Comparison of ENCODE assay signal across 8 cellular contexts in genomic region chr11:77547863-77548551, GRCh38. TPM values are rescaled to one million over a fixed set of nuclear protein-coding genes. Genes with fewer than 3 reads are reported as not detected.
DNase-seq lines count a peak whose midpoint lies in the region; ATAC-seq and TF ChIP-seq lines count a peak whose summit lies in the region.

No MANE protein-coding gene starts in this region.

- H3K27ac ChIP-seq in adrenal gland (peak overlapping the region in 1 of 5 donors; percentile 24), heart right ventricle (no peak overlapping the region)

- H3K27me3 ChIP-seq in adrenal gland: no peaks in the 10 kb centered on the region
- no peaks in the 10 kb centered on the region for H3K27me3 ChIP-seq in heart right ventricle

- WGBS in adrenal gland, 4 donors: 29 to 33% (median 31%) methylated on average over 9 of the region's 9 CpGs
- WGBS in heart right ventricle, 2 donors: 20 to 26% methylated on average over 9 of the region's 9 CpGs

- peak in 2 of 8 donors; percentile 35 to 42 for ATAC-seq in heart right ventricle
- no peak for ATAC-seq in HG02970 (IDR thresholded peaks at IDR 0.05; ENCODE audit: low FRiP score, unreplicated experiment)
- no peak for ATAC-seq in GM18867 (IDR thresholded peaks at IDR 0.05; ENCODE audit: unreplicated experiment)

- H3K4me3 ChIP-seq in adrenal gland: no peak overlapping the region
- no peak overlapping the region for H3K4me3 ChIP-seq in heart right ventricle

- TF ChIP-seq POLR2A in adrenal gland (IDR thresholded peaks at IDR 0.05): no peak

- intact Hi-C loops in adrenal gland (cut with DNase I): loop anchor here (10.0 kb wide), 2 partner anchors 343 to 423 kb away; partner anchors contain the start of gene MYO7A (in 1 of the 2)
- intact Hi-C loops in heart right ventricle (cut with DNase I): loop anchor here (1.0 to 10.0 kb wide), 8 partner anchors 143 to 503 kb away; partner anchors contain the start of gene MYO7A (in 7 of the 10)

- H3K9me3 ChIP-seq in adrenal gland (replicated peaks in 1 of 3): no peaks in the 10 kb centered on the region
- no peaks in the 10 kb centered on the region for H3K9me3 ChIP-seq in heart right ventricle

- H3K36me3 ChIP-seq in adrenal gland (replicated peaks in 1 of 2) (no peaks in the 10 kb centered on the region), heart right ventricle (no peaks in the 10 kb centered on the region)

- DNase-seq in DMS53 treated with DMSO at 0.1 percent for 48 hours (lab: John Stamatoyannopoulos, UW; ENCODE audit: unreplicated experiment): peak; percentile 95
- DNase-seq in HT1080 (ENCODE audit: low read depth): peak; percentile 58
- peak; percentile 45 for DNase-seq in NCI-H748 treated with DMSO at 0.1 percent for 48 hours (lab: John Stamatoyannopoulos, UW)
- DNase-seq in adrenal gland: peak; percentile 44 to 68 (median 59)
- DNase-seq in heart right ventricle: peak in 1 of 2 donors; percentile 41
- DNase-seq in renal cortical epithelial cell (ENCODE audit: low read depth): peak; percentile 70

- H3K4me1 ChIP-seq in adrenal gland (replicated peaks in 1 of 2) (peaks cover under 1 to 3% of the 10 kb centered on the region in 2 donors), heart right ventricle (peaks cover 0 to 8% (median 0%) of the 10 kb centered on the region in 9 donors)

- TF ChIP-seq CTCF in adrenal gland (IDR thresholded peaks at IDR 0.05) (peak; percentile 63 to 82 (median 75)), heart right ventricle (IDR thresholded peaks at IDR 0.05) (peak; percentile 21 to 74 (median 63))

RNA-seq across cellular contexts. Expression of gene AQP11, which starts 41.7 kb away (rescaled TPM):
- total RNA-seq in HT1080 (2014; rRNA removed; shearing (Covaris generic)): 0.43 and 0.48 TPM in 2 replicates
- 0.55 and 0.66 TPM in 2 replicates for polyA plus RNA-seq in HT1080 (2015; cell fraction: cytosol; rRNA removed)
- 1.2 and 1.4 TPM in 2 replicates for polyA plus RNA-seq in HT1080 (2015; cell fraction: nucleus; rRNA removed)
- total RNA-seq in adrenal gland: 10 to 100 TPM; 11.6 to 57.1 (median 21.6) TPM
- polyA plus RNA-seq in adrenal gland: 10 to 100 TPM in 1 of 3 donors, 1 to 10 TPM in 2; 1.9 to 43.4 (median 2.6) TPM
- total RNA-seq in heart right ventricle: 1 to 10 TPM in 3 of 10 donors, under 1 TPM in 7; 0.42 to 2.1 (median 0.87) TPM
- under 1 TPM; 0.22 to 0.52 TPM for polyA plus RNA-seq in heart right ventricle
- 2.1 and 3.8 TPM in 2 replicates for total RNA-seq in renal cortical epithelial cell
